Comparison of ENCODE assay signal across 9 cellular contexts in the genomic region with DNA sequence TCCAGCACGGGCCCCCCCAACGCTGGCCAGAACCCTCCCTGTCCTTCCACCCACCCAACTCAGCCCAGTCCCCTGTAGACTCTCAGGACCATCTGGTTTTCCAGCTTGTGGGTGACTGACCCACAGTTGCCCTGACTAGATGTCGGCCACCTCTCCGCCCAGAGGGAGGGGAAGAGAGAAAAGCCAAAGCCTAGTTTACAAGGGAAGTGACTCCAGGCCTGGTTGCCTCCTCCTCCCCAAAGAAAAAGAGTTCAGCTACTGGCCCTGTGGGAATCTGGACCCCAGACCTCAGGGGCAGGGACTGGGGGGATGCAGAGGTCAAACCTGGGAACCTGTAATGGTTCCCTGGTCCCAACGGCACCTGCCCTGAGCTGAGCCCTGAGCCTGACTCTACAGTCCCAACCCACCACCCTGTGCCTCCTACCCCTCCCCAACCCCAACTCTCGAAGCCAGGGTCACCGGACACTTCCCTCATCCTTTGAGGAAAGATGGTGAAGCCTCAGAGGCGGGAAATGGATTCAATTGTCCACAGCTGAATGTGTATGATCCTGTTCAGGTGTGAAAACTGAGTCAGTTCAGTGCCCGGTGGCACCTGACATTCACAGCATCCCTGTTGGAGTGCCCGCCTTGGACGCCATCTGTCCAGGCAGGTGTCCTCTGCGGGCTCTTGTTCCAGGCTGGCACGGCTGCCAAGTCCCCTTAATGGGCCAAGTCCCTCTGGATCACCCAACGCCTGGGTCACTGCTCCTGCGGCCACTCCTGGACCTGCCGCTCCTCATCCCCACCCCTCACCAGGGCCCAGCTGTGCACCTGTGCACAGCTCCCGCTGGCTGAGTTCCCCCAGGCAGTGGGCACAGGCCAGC. TPM values are rescaled to one million over a fixed set of nuclear protein-coding genes. Genes with fewer than 3 reads are reported as not detected.
DNase-seq lines count a peak whose midpoint lies in the region; ATAC-seq and TF ChIP-seq lines count a peak whose summit lies in the region.
"Had no signal": no experiment of that assay in that cellular context is flagged by ENCODE, and none has a peak within 500 bp of the region (broad histone marks: within the 10 kb centered on the region; RNA-seq: fewer than 3 reads in every experiment).

No MANE protein-coding gene starts in this region.

- peaks cover 6% of the 10 kb centered on the region; the same call in 1 of the 2 replicates for H3F3A ChIP-seq in GM23248 (ENCODE audit: insufficient read depth)

- no peaks in the 10 kb centered on the region for H4K20me1 ChIP-seq in GM23248 (ENCODE audit: insufficient read depth)

- CTCF ChIA-PET in CD4-positive, alpha-beta T cell (lab: Charles Lee) = no interaction called here

- no peak for TF ChIP-seq CTCF in fibroblast of mammary gland (conservative IDR thresholded peaks at IDR 0.05; ENCODE audit: control insufficient read depth, insufficient read depth, low read depth, low read length)
- TF ChIP-seq CTCF in gastrocnemius medialis (IDR thresholded peaks at IDR 0.05 in 4 of 5, conservative IDR thresholded peaks at IDR 0.05 in 1 of 5) = no peak
- no peak for TF ChIP-seq CTCF in CD4-positive, alpha-beta T cell (IDR thresholded peaks at IDR 0.05)

- intact Hi-C loops in gastrocnemius medialis (cut with DNase I; ENCODE audit: low total_unique reads) = no loop called here
- intact Hi-C loops in CD4-positive, alpha-beta T cell (cut with DNase I, micrococcal nuclease) = loop anchor here in 1 of 2 experiments (5.0 kb wide), 1 partner anchor 314 kb away; no protein-coding TSS in a partner anchor

- 55 to 57% methylated on average over 16 to 17 of the region's 17 CpGs for WGBS in GM23248 (ENCODE audit: low coverage in 1 of 2, low lambda C conversion rate in 2 of 2, missing lambda C conversion rate in 2 of 2), 2 experiments

- peaks cover 4% of the 10 kb centered on the region for H3K4me1 Mint-ChIP-seq in CD4-positive, alpha-beta T cell (ENCODE audit: low read depth)

- no peaks in the 10 kb centered on the region for H3K36me3 Mint-ChIP-seq in CD4-positive, alpha-beta T cell (ENCODE audit: low read depth)

- peaks cover 29% of the 10 kb centered on the region for H3K79me2 ChIP-seq in GM23248 (ENCODE audit: insufficient read depth)

- no peak overlapping the region for H3K4me3 Mint-ChIP-seq in CD4-positive, alpha-beta T cell

- DNase-seq in GM23248 = peak; percentile 79
- DNase-seq in SHP77 (lab: John Stamatoyannopoulos, UW) = peak; percentile 75 to 77
- DNase-seq in fibroblast of mammary gland (ENCODE audit: low read depth) = no peak
- DNase-seq in gastrocnemius medialis = peak in 1 of 2 donors; percentile 50
- DNase-seq in stimulated activated CD4-positive, alpha-beta T cell treated with anti-CD3 and anti-CD28 coated beads, Interleukin-4, amount 100 ng/mL, for 24 hours = no peak
- DNase-seq in CD4-positive, alpha-beta T cell = no peak
- DNase-seq in T1000 (lab: John Stamatoyannopoulos, UW) = no peak
- DNase-seq: effector CD4-positive, alpha-beta T cell had no signal

- peak overlapping the region; percentile 63 for H3K4me2 ChIP-seq in GM23248 (ENCODE audit: unreplicated experiment)

- H3K27ac ChIP-seq in GM23248 (peak overlapping the region; percentile 96), gastrocnemius medialis (peak overlapping the region; percentile 75 to 83 (median 79))
- H3K27ac ChIP-seq in CD4-positive, alpha-beta T cell (ENCODE audit: low read depth, low read length) = no peak overlapping the region

- H3K27ac Mint-ChIP-seq in CD4-positive, alpha-beta T cell = no peak overlapping the region

- no peaks in the 10 kb centered on the region for H3K27me3 ChIP-seq in GM23248 (replicated peaks; ENCODE audit: insufficient read depth)
- H3K27me3 ChIP-seq in gastrocnemius medialis = no peaks in the 10 kb centered on the region
- no peaks in the 10 kb centered on the region for H3K27me3 ChIP-seq in CD4-positive, alpha-beta T cell (ENCODE audit: control insufficient read depth, insufficient read depth, low read length)

- peak; percentile 26 to 30 for ATAC-seq in gastrocnemius medialis
- no peak for ATAC-seq in CD4-positive, alpha-beta T cell (ENCODE audit: poor library complexity)
- ATAC-seq in GM19328 (IDR thresholded peaks at IDR 0.05; ENCODE audit: unreplicated experiment) = no peak

- no peaks in the 10 kb centered on the region for H3K9me3 Mint-ChIP-seq in CD4-positive, alpha-beta T cell

- H3K4me1 ChIP-seq in GM23248 (ENCODE audit: insufficient read depth) = peaks cover 41% of the 10 kb centered on the region
- H3K4me1 ChIP-seq in gastrocnemius medialis = peaks cover 49 to 60% of the 10 kb centered on the region in 2 donors

- POLR2A ChIA-PET in CD4-positive, alpha-beta T cell (lab: Charles Lee) = interaction anchor here (1.0 kb wide), 1 partner anchor 8 kb away, joined by 3 read pairs; no protein-coding TSS in a partner anchor

- H3K36me3 ChIP-seq in GM23248 (ENCODE audit: low read depth) (no peaks in the 10 kb centered on the region), gastrocnemius medialis (no peaks in the 10 kb centered on the region)

- H3K27me3 Mint-ChIP-seq in CD4-positive, alpha-beta T cell = peaks cover 4% of the 10 kb centered on the region

- TF ChIP-seq POLR2A in gastrocnemius medialis (IDR thresholded peaks at IDR 0.05) = no peak

- peak overlapping the region; percentile 48 for H3K4me3 ChIP-seq in GM23248
- peak overlapping the region; percentile 21 for H3K4me3 ChIP-seq in fibroblast of mammary gland (ENCODE audit: control insufficient read depth, low read depth, low read length)
- H3K4me3 ChIP-seq in gastrocnemius medialis = peak overlapping the region in 1 of 4 donors; percentile 25

- H3K9ac ChIP-seq in GM23248 = peak overlapping the region; percentile 87

- H3K9me3 ChIP-seq in GM23248 (ENCODE audit: low read depth) = no peaks in the 10 kb centered on the region
- H3K9me3 ChIP-seq in gastrocnemius medialis = no peaks in the 10 kb centered on the region
- H3K9me3 ChIP-seq in CD4-positive, alpha-beta T cell (ENCODE audit: control insufficient read depth, low read length) = no peaks in the 10 kb centered on the region

- in situ Hi-C loops in GM23248 (cut with MboI) (no loop called here), gastrocnemius medialis (cut with MboI; ENCODE audit: low sequenced_read_pairs in 4 of 4) (loop anchor here in 1 of 4 donors (10.0 kb wide), 1 partner anchor 317 kb away; no protein-coding TSS in a partner anchor)

- no peaks in the 10 kb centered on the region for H3K9me2 ChIP-seq in GM23248 (ENCODE audit: insufficient read depth)

- H2AFZ ChIP-seq in GM23248 = 0 out of 2 replicates have a peak overlapping the region, but pooled peaks have one; percentile 22

RNA-seq across cellular contexts. Expression of gene WNT7B, which starts 21.0 kb away (rescaled TPM):
- 0.25 TPM in 1 of 2 replicates, not detected in the other for total RNA-seq in GM23248 (2014; rRNA removed; shearing (Covaris generic))
- 0.10 TPM in 1 of 2 replicates, not detected in the other for polyA plus RNA-seq in GM23248 (2016; fragmentation: Nextera tagmentation; extraction: Ambion mirVana)
- not detected for total RNA-seq in gastrocnemius medialis
- not detected for total RNA-seq in CD4-positive, alpha-beta T cell

Comparison
In these comparisons a context has a peak if more than half of its experiments do, and no peak if none do; other contexts are left out.
1. DNase-seq: peak in GM23248 (single experiment) and SHP77 (2 of 2); none in fibroblast of mammary gland (single experiment), stimulated activated CD4-positive, alpha-beta T cell treated with anti-CD3 and anti-CD28 coated beads, Interleukin-4, amount 100 ng/mL, for 24 hours (single experiment), CD4-positive, alpha-beta T cell (0 of 10) and T1000 (single experiment).
2. ATAC-seq: peak in gastrocnemius medialis (2 of 2); none in CD4-positive, alpha-beta T cell (single experiment) and GM19328 (single experiment).